ENCODE assay signal across 31 cellular contexts in genomic region chr9:126650830-126651341, GRCh38. TPM values are rescaled to one million over a fixed set of nuclear protein-coding genes. Genes with fewer than 3 reads are reported as not detected.
A peak's percentile ranks its signal among the peaks of the same experiment; 100 is the strongest.
DNase-seq lines count a peak whose midpoint lies in the region; ATAC-seq and TF ChIP-seq lines count a peak whose summit lies in the region.
"Had no signal": no experiment of that assay in that cellular context is flagged by ENCODE, and none has a peak within 500 bp of the region (broad histone marks: within the 10 kb centered on the region; RNA-seq: fewer than 3 reads in every experiment).

No MANE protein-coding gene starts in this region.

- no peak for TF ChIP-seq CTCF in type B pancreatic cell (conservative IDR thresholded peaks at IDR 0.05)

- H3K36me3 Mint-ChIP-seq in type B pancreatic cell, result no peaks in the 10 kb centered on the region
- H3K36me3 Mint-ChIP-seq: activated naive CD8-positive, alpha-beta T cell treated with anti-CD3 and anti-CD28 coated beads for 36 hours; CD8-positive, alpha-beta T cell; memory B cell had no signal

- peaks cover 27% of the 10 kb centered on the region for H3K27me3 Mint-ChIP-seq in type B pancreatic cell

- DNase-seq in NCI-H345 (lab: John Stamatoyannopoulos, UW) (peak; percentile 14), NCI-H345 treated with DMSO at 0.1 percent for 48 hours (lab: John Stamatoyannopoulos, UW; ENCODE audit: unreplicated experiment) (no peak), NCI-H69 (lab: John Stamatoyannopoulos, UW) (peak; percentile 90), left colon (peak in 1 of 2 donors; percentile 23), type B pancreatic cell (ENCODE audit: extremely low spot score, unreplicated experiment) (no peak), GM19238 (ENCODE audit: insufficient read length, low spot score) (no peak), NCI-H2196 treated with DMSO at 0.1 percent for 48 hours (lab: John Stamatoyannopoulos, UW; ENCODE audit: unreplicated experiment) (no peak)
- DNase-seq: activated CD4-positive, alpha-beta T cell treated with anti-CD3 and anti-CD28 coated beads for 48 hours; activated effector memory CD4-positive, alpha-beta T cell treated with anti-CD3 and anti-CD28 coated beads, Interleukin-2, amount 50 U/mL, for 16 hours; activated naive CD8-positive, alpha-beta T cell treated with anti-CD3 and anti-CD28 coated beads for 36 hours; activated T-cell treated with anti-CD3 and anti-CD28 coated beads, Interleukin-2, amount 50 U/mL, for 1 hour; AML-193; caudate nucleus; CD8-positive, alpha-beta T cell; DMS153; foreskin fibroblast; heart left ventricle; KBM-7; MM.1S; NCI-H187; NCI-H446 treated with DMSO at 0.1 percent for 48 hours; psoas muscle; Right ventricle myocardium superior; stimulated activated naive CD8-positive, alpha-beta T cell treated with anti-CD3 and anti-CD28 coated beads, Interleukin-15, amount 100 ng/mL, for 72 hours; WERI-Rb-1 had no signal

- peaks cover 50% of the 10 kb centered on the region for H3K4me1 Mint-ChIP-seq in type B pancreatic cell (ENCODE audit: unreplicated experiment)
- H3K4me1 Mint-ChIP-seq: activated naive CD8-positive, alpha-beta T cell treated with anti-CD3 and anti-CD28 coated beads for 36 hours; memory B cell; stimulated activated naive CD8-positive, alpha-beta T cell treated with anti-CD3 and anti-CD28 coated beads, Interleukin-15, amount 100 ng/mL, for 72 hours had no signal

- peak; percentile 86 for ATAC-seq in left colon
- ATAC-seq in HG03469 (IDR thresholded peaks at IDR 0.05; ENCODE audit: unreplicated experiment), result no peak
- ATAC-seq: A549; CD8-positive, alpha-beta T cell; esophagus mucosa; heart left ventricle; psoas muscle; stimulated activated naive CD8-positive, alpha-beta T cell treated with anti-CD3 and anti-CD28 coated beads, Interleukin-15, amount 100 ng/mL, for 72 hours had no signal

- H3K4me3 Mint-ChIP-seq in type B pancreatic cell, result peak overlapping the region; percentile 41
- H3K4me3 Mint-ChIP-seq: activated naive CD8-positive, alpha-beta T cell treated with anti-CD3 and anti-CD28 coated beads for 36 hours; CD8-positive, alpha-beta T cell; memory B cell; stimulated activated naive CD8-positive, alpha-beta T cell treated with anti-CD3 and anti-CD28 coated beads, Interleukin-15, amount 100 ng/mL, for 72 hours; T-helper 2 cell treated with Interferon-gamma antibody and Interleukin-4, amounts not matched to agents 5 μg/mL and 100 μg/mL, for 36 hours had no signal

- H3K27ac Mint-ChIP-seq in type B pancreatic cell, result peak overlapping the region; percentile 74
- H3K27ac Mint-ChIP-seq: activated naive CD8-positive, alpha-beta T cell treated with anti-CD3 and anti-CD28 coated beads for 36 hours; CD8-positive, alpha-beta T cell; memory B cell; stimulated activated naive CD8-positive, alpha-beta T cell treated with anti-CD3 and anti-CD28 coated beads, Interleukin-15, amount 100 ng/mL, for 72 hours; T-helper 2 cell treated with Interferon-gamma antibody and Interleukin-4, amounts not matched to agents 5 μg/mL and 100 μg/mL, for 36 hours had no signal

- no peaks in the 10 kb centered on the region for H3K9me3 Mint-ChIP-seq in type B pancreatic cell
- H3K9me3 Mint-ChIP-seq: activated naive CD8-positive, alpha-beta T cell treated with anti-CD3 and anti-CD28 coated beads for 36 hours; CD8-positive, alpha-beta T cell; memory B cell; stimulated activated naive CD8-positive, alpha-beta T cell treated with anti-CD3 and anti-CD28 coated beads, Interleukin-15, amount 100 ng/mL, for 72 hours; T-helper 2 cell treated with Interferon-gamma antibody and Interleukin-4, amounts not matched to agents 5 μg/mL and 100 μg/mL, for 36 hours had no signal

- intact Hi-C loops in left colon (cut with DNase I, micrococcal nuclease), result no loop called here

RNA-seq across cellular contexts. Expression of gene LMX1B, which starts 37.2 kb away (rescaled TPM):
- under 1 TPM in 1 of 2 donors, not detected in 1; 0.14 TPM for total RNA-seq in left colon
- total RNA-seq in type B pancreatic cell (ENCODE audit: low replicate concordance), result 13.6 and 33.6 TPM in 2 replicates
- total RNA-seq: activated CD8-positive, alpha-beta memory T cell treated with anti-CD3 and anti-CD28 coated beads for 36 hours; activated naive CD8-positive, alpha-beta T cell treated with anti-CD3 and anti-CD28 coated beads for 36 hours; CD8-positive, alpha-beta T cell; esophagus mucosa had no signal

Comparison
In these comparisons a context has a peak if more than half of its experiments do, and no peak if none do; other contexts are left out.
1. DNase-seq: peak in NCI-H345 (single experiment) and NCI-H69 (single experiment); none in NCI-H345 treated with DMSO at 0.1 percent for 48 hours (single experiment), type B pancreatic cell (single experiment), GM19238 (single experiment) and NCI-H2196 treated with DMSO at 0.1 percent for 48 hours (single experiment).
2. RNA of gene LMX1B, which starts 37.2 kb away (total RNA-seq): 13.6 to 33.6 TPM in type B pancreatic cell; 0.14 TPM in left colon; every median in the first group is over 10 times any median in the second.